ENCODE assay signal across 31 cellular contexts in the genomic region with DNA sequence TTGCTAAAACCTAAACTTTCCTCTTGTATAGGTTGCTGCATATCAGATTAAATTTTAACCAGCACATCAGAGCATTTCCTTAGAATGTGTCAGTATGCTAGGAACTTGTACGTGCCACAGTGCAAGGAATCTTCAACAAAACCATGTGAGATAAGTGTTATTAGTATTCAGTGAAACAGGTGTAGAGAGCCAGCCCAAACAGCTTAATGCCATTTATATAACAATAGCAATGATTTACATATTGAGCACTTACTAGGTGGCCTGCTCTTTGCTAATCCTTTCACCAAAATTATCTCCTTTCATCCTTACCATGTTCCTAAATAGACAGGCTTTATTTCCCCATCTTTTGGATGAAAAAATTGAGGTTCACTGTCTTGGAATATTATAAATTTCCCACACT.
"Had no signal": no experiment of that assay in that cellular context is flagged by ENCODE, and none has a peak within 500 bp of the region (broad histone marks: within the 10 kb centered on the region; RNA-seq: fewer than 3 reads in every experiment).

No MANE protein-coding gene starts in this region.

- H3K27ac ChIP-seq: ascending aorta, body of pancreas, SK-N-MC, VCaP had no signal

- H3K4me3 ChIP-seq: ascending aorta, body of pancreas, SK-N-MC had no signal

- ATAC-seq: activated CD4-positive, CD25-positive, alpha-beta regulatory T cell treated with anti-CD3 and anti-CD28 coated beads, Interleukin-2, amount 50 U/mL, for 24 hours; activated CD8-positive, alpha-beta T cell treated with anti-CD3 and anti-CD28 coated beads, Interleukin-2, amount 10 ng/mL, durations not matched to agents 7 days and 5 days; body of pancreas; Panc1; Right ventricle myocardium inferior; T-cell had no signal

- DNase-seq: activated CD4-positive, alpha-beta T cell treated with anti-CD3 and anti-CD28 coated beads for 48 hours; activated CD4-positive, alpha-beta T cell treated with anti-CD3 and anti-CD28 coated beads, Interleukin-2, amount 50 U/mL, for 4 hours; activated CD8-positive, alpha-beta memory T cell treated with anti-CD3 and anti-CD28 coated beads, Interleukin-2, amount 50 U/mL, for 48 hours; activated CD8-positive, alpha-beta T cell treated with anti-CD3 and anti-CD28 coated beads, Interleukin-2, amount 10 ng/mL, durations not matched to agents 7 days and 5 days; activated effector memory CD4-positive, alpha-beta T cell treated with Interleukin-2 at 50 U/mL for 16 hours; activated naive CD4-positive, alpha-beta T cell; activated T-cell treated with anti-CD3 and anti-CD28 coated beads, Interleukin-2, amount 50 U/mL, for 1 hour; amniotic stem cell; body of pancreas; central memory CD4-positive, alpha-beta T cell; Karpas-422; MM.1S; NCI-H1105 treated with DMSO at 0.1 percent for 48 hours; NCI-H146; NCI-H187 treated with DMSO at 0.1 percent for 48 hours; NCI-H2081 treated with DMSO at 0.1 percent for 48 hours; NCI-H2227 treated with DMSO at 0.1 percent for 48 hours; NCI-H446 treated with DMSO at 0.1 percent for 48 hours; NCI-H524 treated with DMSO at 0.1 percent for 48 hours; NCI-H82; OCI-M1; RPMI8226; T-cell had no signal

- H3K27ac Mint-ChIP-seq: activated CD8-positive, alpha-beta T cell treated with anti-CD3 and anti-CD28 coated beads, Interleukin-2, amount 10 ng/mL, durations not matched to agents 7 days and 5 days; activated naive CD4-positive, alpha-beta T cell treated with anti-CD3 and anti-CD28 coated beads, Interleukin-2, amount 50 U/mL, for 24 hours; activated T-helper 1 cell treated with anti-CD3 and anti-CD28 coated beads, Interleukin-12 subunit alpha, Interleukin-12 subunit beta, Interleukin-2, Interleukin-4 antibody, amounts not matched to agents 30 ng/mL and 10 ng/mL and 1 ng/mL, durations not matched to agents 14 hours and 24 hours and 36 hours; T-cell had no signal

- H3K4me3 Mint-ChIP-seq: activated CD8-positive, alpha-beta T cell treated with anti-CD3 and anti-CD28 coated beads, Interleukin-2, amount 10 ng/mL, durations not matched to agents 7 days and 5 days; activated naive CD4-positive, alpha-beta T cell treated with anti-CD3 and anti-CD28 coated beads, Interleukin-2, amount 50 U/mL, for 24 hours; activated T-helper 1 cell treated with anti-CD3 and anti-CD28 coated beads, Interleukin-12 subunit alpha, Interleukin-12 subunit beta, Interleukin-2, Interleukin-4 antibody, amounts not matched to agents 30 ng/mL and 10 ng/mL and 1 ng/mL, durations not matched to agents 14 hours and 24 hours and 36 hours; T-cell had no signal

- H3K4me1 ChIP-seq: ascending aorta, body of pancreas had no signal

- H3K27me3 ChIP-seq: ascending aorta, body of pancreas had no signal

- H3K9me3 ChIP-seq: ascending aorta, body of pancreas had no signal

- H3K9me3 Mint-ChIP-seq: activated naive CD4-positive, alpha-beta T cell treated with anti-CD3 and anti-CD28 coated beads, Interleukin-2, amount 50 U/mL, for 24 hours; activated T-helper 1 cell treated with anti-CD3 and anti-CD28 coated beads, Interleukin-12 subunit alpha, Interleukin-12 subunit beta, Interleukin-2, Interleukin-4 antibody, amounts not matched to agents 30 ng/mL and 10 ng/mL and 1 ng/mL, durations not matched to agents 14 hours and 24 hours and 36 hours had no signal

- H3K36me3 Mint-ChIP-seq: activated naive CD4-positive, alpha-beta T cell treated with anti-CD3 and anti-CD28 coated beads, Interleukin-2, amount 50 U/mL, for 24 hours; T-cell had no signal

- H3K36me3 ChIP-seq: ascending aorta had no signal

- H3K4me1 Mint-ChIP-seq: activated naive CD4-positive, alpha-beta T cell treated with anti-CD3 and anti-CD28 coated beads, Interleukin-2, amount 50 U/mL, for 24 hours; T-cell had no signal
